Comparison of ENCODE assay signal across 8 cellular contexts in the genomic region with DNA sequence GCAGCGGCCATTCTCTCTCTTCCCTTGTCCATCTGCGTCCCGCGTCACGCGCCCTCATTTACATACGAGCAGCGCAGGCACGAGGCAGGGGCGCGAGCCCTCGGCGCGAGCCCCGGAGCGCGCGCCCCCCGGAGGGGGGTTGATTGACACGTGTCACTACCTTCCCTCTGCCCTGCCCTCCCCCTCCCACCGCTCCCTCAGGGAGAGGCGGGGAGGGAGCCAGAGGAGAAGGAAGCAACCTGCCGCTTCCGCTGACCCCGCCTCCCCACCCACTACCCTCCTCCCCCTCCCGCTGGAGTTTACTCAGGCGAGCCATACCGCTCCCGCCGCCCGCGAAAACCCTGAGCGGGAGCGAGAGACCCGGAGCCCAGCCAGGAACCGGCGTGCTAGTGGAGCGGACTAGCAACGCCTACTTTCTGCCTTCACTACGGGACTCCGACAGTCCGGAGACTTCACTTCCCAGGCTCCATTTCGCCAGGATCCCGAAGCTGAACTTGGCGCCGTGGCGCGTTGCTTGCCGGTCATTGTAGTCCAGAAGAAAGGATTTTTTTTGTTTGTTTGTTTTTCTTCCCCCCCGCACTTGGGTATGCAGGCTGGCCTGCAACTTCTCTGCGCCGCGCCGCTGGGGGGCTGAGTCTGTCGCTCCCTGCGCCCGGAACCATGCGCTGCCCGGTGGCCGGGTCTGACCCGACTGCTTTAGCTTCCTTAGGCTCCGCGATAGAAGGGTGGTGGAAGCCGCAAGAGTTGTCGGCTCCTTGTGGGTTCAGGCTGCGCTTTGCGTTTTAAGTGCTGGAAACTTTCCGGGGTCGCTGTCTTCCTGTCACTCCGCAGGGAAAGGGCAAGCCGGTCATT. TPM values are rescaled to one million over a fixed set of nuclear protein-coding genes. Genes with fewer than 3 reads are reported as not detected.
A peak's percentile ranks its signal among the peaks of the same experiment; 100 is the strongest.
DNase-seq lines count a peak whose midpoint lies in the region; ATAC-seq and TF ChIP-seq lines count a peak whose summit lies in the region.

LCORL (minus strand) TSS at position 36 of the 852 bp plus-strand sequence; CDS start at position 32, 4 bp downstream.

- DNase-seq in NCI-H1417 treated with DMSO at 0.1 percent for 48 hours (lab: John Stamatoyannopoulos, UW) (peak; percentile 91), SW480 (ENCODE audit: low spot score) (peak; percentile 96), adrenal gland (peak; percentile 94 to 98 (median 96)), heart left ventricle (peak; percentile 92 to 95 (median 94)), pons (ENCODE audit: low spot score) (peak; percentile 97), type B pancreatic cell (ENCODE audit: extremely low spot score, unreplicated experiment) (peak; percentile 93)

- H3K4me1 ChIP-seq in adrenal gland (replicated peaks in 1 of 2) (peaks cover 4 to 22% of the 10 kb centered on the region in 2 donors), heart left ventricle (peaks cover 0 to 31% (median 9%) of the 10 kb centered on the region in 12 donors)

- peak within 1 kb of the TSS; percentile 83 to 97 (median 86) for H3K27ac ChIP-seq in adrenal gland
- peak within 1 kb of the TSS; percentile 85 to 97 (median 95) for H3K27ac ChIP-seq in heart left ventricle

- H3K4me3 ChIP-seq in adrenal gland (peak within 1 kb of the TSS; percentile 68 to 99 (median 87)), heart left ventricle (peak within 1 kb of the TSS; percentile 58 to 97 (median 90))

- H3K4me3 Mint-ChIP-seq in type B pancreatic cell = peak within 1 kb of the TSS; percentile 99

- TF ChIP-seq POLR2A in adrenal gland (IDR thresholded peaks at IDR 0.05) = peak in 1 of 2 donors; percentile 9
- TF ChIP-seq POLR2A in heart left ventricle (IDR thresholded peaks at IDR 0.05) = no peak

- peaks cover 12% of the 10 kb centered on the region for H3K4me1 Mint-ChIP-seq in type B pancreatic cell (ENCODE audit: unreplicated experiment)

- TF ChIP-seq CTCF in GM12873 (IDR thresholded peaks at IDR 0.05; ENCODE audit: insufficient read depth, low read depth, low read length, missing control alignments) (peak; percentile 32), adrenal gland (IDR thresholded peaks at IDR 0.05) (peak in 3 of 6 experiments; percentile 23 to 36 (median 35)), heart left ventricle (IDR thresholded peaks at IDR 0.05) (peak in 3 of 12 donors; percentile 3 to 22 (median 8)), type B pancreatic cell (conservative IDR thresholded peaks at IDR 0.05) (peak; percentile 39)

- 0 to 1% (median 0%) methylated on average over 27 to 71 of the region's 71 CpGs for WGBS in adrenal gland, 4 donors
- WGBS in heart left ventricle, 4 donors = 0% methylated on average over 37 to 71 of the region's 71 CpGs

- H3K36me3 ChIP-seq in adrenal gland (replicated peaks in 1 of 2) (no peaks in the 10 kb centered on the region), heart left ventricle (no peaks in the 10 kb centered on the region)

- no peaks in the 10 kb centered on the region for H3K9me3 Mint-ChIP-seq in type B pancreatic cell

- peak within 1 kb of the TSS; percentile 94 for H3K27ac Mint-ChIP-seq in type B pancreatic cell

- intact Hi-C loops in adrenal gland (cut with DNase I) (loop anchor here in 1 of 2 donors (10.0 kb wide), 1 partner anchor 207 kb away; the partner anchor contains the start of genes DCAF16 and NCAPG), heart left ventricle (cut with DNase I) (loop anchor here in 9 of 10 donors (1.0 to 10.0 kb wide), 5 partner anchors 207 to 215 kb away; partner anchors contain the start of genes DCAF16 (in 8 of the 9) and NCAPG (in 8 of the 9))

- ATAC-seq in HG02763 (IDR thresholded peaks at IDR 0.05; ENCODE audit: unreplicated experiment) (peak; percentile 74), heart left ventricle (peak; percentile 90 to 96 (median 93))

- H3K9me3 ChIP-seq in adrenal gland (replicated peaks in 1 of 3) = no peaks in the 10 kb centered on the region
- H3K9me3 ChIP-seq in heart left ventricle = no peaks in the 10 kb centered on the region

- H3K36me3 Mint-ChIP-seq in type B pancreatic cell = no peaks in the 10 kb centered on the region

- H3K27me3 ChIP-seq in adrenal gland (no peaks in the 10 kb centered on the region), heart left ventricle (no peaks in the 10 kb centered on the region)

- H3K27me3 Mint-ChIP-seq in type B pancreatic cell = peaks cover 22% of the 10 kb centered on the region

RNA-seq across cellular contexts. Expression of gene LCORL, which starts in this region (rescaled TPM):
- total RNA-seq in adrenal gland (10 to 100 TPM in 6 of 8 donors, 1 to 10 TPM in 2; 9.3 to 22.3 (median 17.5) TPM), heart left ventricle (10 to 100 TPM in 2 of 9 donors, 1 to 10 TPM in 7; 4.6 to 12.1 (median 6.0) TPM), type B pancreatic cell (ENCODE audit: low replicate concordance) (16.1 and 20.8 TPM in 2 replicates)
- polyA plus RNA-seq in adrenal gland (10 to 100 TPM in 1 of 3 donors, 1 to 10 TPM in 2; 2.6 to 15.2 (median 3.4) TPM), heart left ventricle (1 to 10 TPM; 1.3 to 2.7 TPM)

Comparison
In these comparisons a context has a peak if more than half of its experiments do, and no peak if none do; other contexts are left out.
1. Peak in every context shown above with its lines: DNase-seq, ATAC-seq, H3K4me3 ChIP-seq and H3K27ac ChIP-seq.